Comparison of ENCODE assay signal across 14 cellular contexts in genomic region chr7:73429218-73429617, GRCh38. TPM values are rescaled to one million over a fixed set of nuclear protein-coding genes. Genes with fewer than 3 reads are reported as not detected.
DNase-seq lines count a peak whose midpoint lies in the region; ATAC-seq and TF ChIP-seq lines count a peak whose summit lies in the region.
"Had no signal": no experiment of that assay in that cellular context is flagged by ENCODE, and none has a peak within 500 bp of the region (broad histone marks: within the 10 kb centered on the region; RNA-seq: fewer than 3 reads in every experiment).

No MANE protein-coding gene starts in this region.

- H3K36me3 ChIP-seq in HEK293 (ENCODE audit: control insufficient read depth in 2 of 2, insufficient read depth in 1 of 2, low read length in 2 of 2): no peaks in the 10 kb centered on the region
- no peaks in the 10 kb centered on the region for H3K36me3 ChIP-seq in adipocyte (ENCODE audit: control insufficient read depth, insufficient read depth, low read length, severe bottlenecking)
- no peaks in the 10 kb centered on the region for H3K36me3 ChIP-seq in neural progenitor cell
- H3K36me3 ChIP-seq in vagina: no peaks in the 10 kb centered on the region

- H3K27me3 ChIP-seq in adipocyte (replicated peaks; ENCODE audit: control insufficient read depth, insufficient read depth, low read length) (peaks cover 25% of the 10 kb centered on the region), neural progenitor cell (peaks cover 8% of the 10 kb centered on the region), vagina (no peaks in the 10 kb centered on the region)

- DNase-seq in NCI-H2107 treated with DMSO at 0.1 percent for 48 hours (lab: John Stamatoyannopoulos, UW; ENCODE audit: unreplicated experiment): peak; percentile 88
- DNase-seq in adipocyte (ENCODE audit: low read depth): peak; percentile 28
- DNase-seq in neural progenitor cell (ENCODE audit: low spot score): peak; percentile 98
- DNase-seq in vagina (ENCODE audit: extremely low spot score in 2 of 2): no peak
- DNase-seq in NCI-H1694 treated with DMSO at 0.1 percent for 48 hours (lab: John Stamatoyannopoulos, UW): no peak
- DNase-seq in stimulated activated effector memory CD8-positive, alpha-beta T cell treated with anti-CD3 and anti-CD28 coated beads, Interleukin-12 subunit alpha, Interleukin-12 subunit beta, amount 100 ng/mL, for 72 hours (ENCODE audit: low spot score in 2 of 2): no peak
- DNase-seq in foreskin melanocyte: no peak
- DNase-seq: activated CD4-positive, CD25-positive, alpha-beta regulatory T cell; islet precursor cell; Right ventricle myocardium superior; stimulated activated naive B cell treated with anti-CD40 and anti-IgM and Interleukin-4, amounts not matched to agents 10 μg/mL and 1 μg/mL and 100 μg/mL, for 72 hours had no signal

- H3K27ac Mint-ChIP-seq in neural progenitor cell: peak overlapping the region; percentile 92
- no peak overlapping the region for H3K27ac Mint-ChIP-seq in stimulated activated effector memory CD8-positive, alpha-beta T cell treated with anti-CD3 and anti-CD28 coated beads, Interleukin-12 subunit alpha, Interleukin-12 subunit beta, amount 100 ng/mL, for 72 hours
- H3K27ac Mint-ChIP-seq: nephron; stimulated activated naive B cell treated with anti-CD40 and anti-IgM and Interleukin-4, amounts not matched to agents 10 μg/mL and 1 μg/mL and 100 μg/mL, for 72 hours had no signal

- H3F3A ChIP-seq in neural progenitor cell (ENCODE audit: low read depth): peaks cover 29% of the 10 kb centered on the region

- POLR2A ChIA-PET in HEK293 (lab: Yijun Ruan, JAX): no interaction called here

- H3K9me3 ChIP-seq in HEK293 (ENCODE audit: control insufficient read depth, insufficient read depth, low read depth, low read length): no peaks in the 10 kb centered on the region
- peaks cover 2% of the 10 kb centered on the region for H3K9me3 ChIP-seq in adipocyte (ENCODE audit: control insufficient read depth, low read length)
- H3K9me3 ChIP-seq in neural progenitor cell (ENCODE audit: low read depth): no peaks in the 10 kb centered on the region
- H3K9me3 ChIP-seq in vagina: no peaks in the 10 kb centered on the region

- H3K4me1 ChIP-seq in HEK293 (ENCODE audit: control insufficient read depth, insufficient read depth, low read length) (no peaks in the 10 kb centered on the region), adipocyte (ENCODE audit: control insufficient read depth, insufficient read depth, low read length) (no peaks in the 10 kb centered on the region), neural progenitor cell (peaks cover 18% of the 10 kb centered on the region), vagina (peaks cover 5% of the 10 kb centered on the region)

- H3K4me3 Mint-ChIP-seq in neural progenitor cell: peak overlapping the region; percentile 72
- H3K4me3 Mint-ChIP-seq in stimulated activated effector memory CD8-positive, alpha-beta T cell treated with anti-CD3 and anti-CD28 coated beads, Interleukin-12 subunit alpha, Interleukin-12 subunit beta, amount 100 ng/mL, for 72 hours: no peak overlapping the region
- H3K4me3 Mint-ChIP-seq: stimulated activated naive B cell treated with anti-CD40 and anti-IgM and Interleukin-4, amounts not matched to agents 10 μg/mL and 1 μg/mL and 100 μg/mL, for 72 hours had no signal

- ATAC-seq in stimulated activated effector memory CD8-positive, alpha-beta T cell treated with anti-CD3 and anti-CD28 coated beads, Interleukin-12 subunit alpha, Interleukin-12 subunit beta, amount 100 ng/mL, for 72 hours: no peak
- ATAC-seq: GM12878; stimulated activated naive B cell treated with anti-CD40 and anti-IgM and Interleukin-4, amounts not matched to agents 10 μg/mL and 1 μg/mL and 100 μg/mL, for 72 hours had no signal

- no peaks in the 10 kb centered on the region for H3K9me3 Mint-ChIP-seq in neural progenitor cell
- H3K9me3 Mint-ChIP-seq in stimulated activated effector memory CD8-positive, alpha-beta T cell treated with anti-CD3 and anti-CD28 coated beads, Interleukin-12 subunit alpha, Interleukin-12 subunit beta, amount 100 ng/mL, for 72 hours: no peaks in the 10 kb centered on the region
- H3K9me3 Mint-ChIP-seq: nephron; stimulated activated naive B cell treated with anti-CD40 and anti-IgM and Interleukin-4, amounts not matched to agents 10 μg/mL and 1 μg/mL and 100 μg/mL, for 72 hours had no signal

- peaks cover 36% of the 10 kb centered on the region for H3K4me1 Mint-ChIP-seq in neural progenitor cell
- H3K4me1 Mint-ChIP-seq in stimulated activated effector memory CD8-positive, alpha-beta T cell treated with anti-CD3 and anti-CD28 coated beads, Interleukin-12 subunit alpha, Interleukin-12 subunit beta, amount 100 ng/mL, for 72 hours: no peaks in the 10 kb centered on the region
- H3K4me1 Mint-ChIP-seq: nephron had no signal

- peak overlapping the region; percentile 86 for H3K4me2 ChIP-seq in neural progenitor cell

- no peak overlapping the region for H3K9ac ChIP-seq in adipocyte (ENCODE audit: low read length)
- no peak overlapping the region for H3K9ac ChIP-seq in neural progenitor cell

- CTCF ChIA-PET in HEK293 (lab: Yijun Ruan, JAX): interaction anchor here (2.1 kb wide), 1 partner anchor 22 kb away, joined by 7 read pairs; no protein-coding TSS in a partner anchor

- no peaks in the 10 kb centered on the region for H4K20me1 ChIP-seq in neural progenitor cell (ENCODE audit: low read depth)

- TF ChIP-seq CTCF in HEK293 (tag by site-specific recombination; IDR thresholded peaks at IDR 0.05) (no peak), neural progenitor cell (IDR thresholded peaks at IDR 0.05) (no peak), vagina (IDR thresholded peaks at IDR 0.05) (no peak)

- H3K27me3 Mint-ChIP-seq in neural progenitor cell (ENCODE audit: insufficient read depth, low read depth): peaks cover 22% of the 10 kb centered on the region

- H3K27ac ChIP-seq in HEK293 (ENCODE audit: extremely low read depth, low read depth, low read length) (no peak overlapping the region), neural progenitor cell (peak overlapping the region; percentile 6), vagina (no peak overlapping the region)

- no peak overlapping the region for H3K4me3 ChIP-seq in HEK293 (ENCODE audit: low read depth, low read length)
- no peak overlapping the region for H3K4me3 ChIP-seq in adipocyte (ENCODE audit: low read length)
- peak overlapping the region; percentile 45 for H3K4me3 ChIP-seq in neural progenitor cell
- H3K4me3 ChIP-seq in vagina: no peak overlapping the region
- H3K4me3 ChIP-seq: GM12878 had no signal

- no peak for TF ChIP-seq POLR2A in vagina (IDR thresholded peaks at IDR 0.05)

- no peaks in the 10 kb centered on the region for H3K36me3 Mint-ChIP-seq in neural progenitor cell
- no peaks in the 10 kb centered on the region for H3K36me3 Mint-ChIP-seq in stimulated activated effector memory CD8-positive, alpha-beta T cell treated with anti-CD3 and anti-CD28 coated beads, Interleukin-12 subunit alpha, Interleukin-12 subunit beta, amount 100 ng/mL, for 72 hours
- H3K36me3 Mint-ChIP-seq: stimulated activated naive B cell treated with anti-CD40 and anti-IgM and Interleukin-4, amounts not matched to agents 10 μg/mL and 1 μg/mL and 100 μg/mL, for 72 hours had no signal

- intact Hi-C loops in vagina (cut with DNase I): no loop called here

- H2AFZ ChIP-seq in neural progenitor cell (replicated peaks): peak overlapping the region; percentile 29

- no peaks in the 10 kb centered on the region for H3K79me2 ChIP-seq in neural progenitor cell (ENCODE audit: low read depth)

TF ChIP-seq in HEK293, 187 proteins besides CTCF, POLR2A, EP300 and RAD21 (continues in another document):
- TF ChIP-seq ZNF555 (tag by site-specific recombination; conservative IDR thresholded peaks at IDR 0.05) (no peak), SETDB1 (IDR thresholded peaks at IDR 0.05; ENCODE audit: insufficient read length, low read length) (no peak), ZBTB8A (tag by site-specific recombination; IDR thresholded peaks at IDR 0.05) (no peak), BCL11B (tag by site-specific recombination; IDR thresholded peaks at IDR 0.05; ENCODE audit: low read depth) (no peak), GLIS2 (tag by site-specific recombination; IDR thresholded peaks at IDR 0.05) (no peak), ZNF398 (tag by site-specific recombination; IDR thresholded peaks at IDR 0.05) (no peak), ZFP37 (tag by site-specific recombination; IDR thresholded peaks at IDR 0.05) (no peak), ZNF362 (tag by site-specific recombination; IDR thresholded peaks at IDR 0.05) (no peak), EGR2 (tag by site-specific recombination; IDR thresholded peaks at IDR 0.05; ENCODE audit: low read depth) (peak; percentile 69), ZNF658 (tag by site-specific recombination; IDR thresholded peaks at IDR 0.05) (no peak), GLI2 (tag by site-specific recombination; IDR thresholded peaks at IDR 0.05; ENCODE audit: borderline replicate concordance, low read depth) (no peak)

RNA-seq across cellular contexts. Expression of gene FZD9, which starts 4.4 kb away (rescaled TPM):
- total RNA-seq in neural progenitor cell (ENCODE audit: low replicate concordance) (1.1 and 5.8 TPM in 2 replicates), vagina (1.7 TPM)
- total RNA-seq: GM12878 had no signal

Comparison
In these comparisons a context has a peak if more than half of its experiments do, and no peak if none do; other contexts are left out.
1. DNase-seq: peak in NCI-H2107 treated with DMSO at 0.1 percent for 48 hours (single experiment), adipocyte (single experiment) and neural progenitor cell (single experiment); none in vagina (0 of 2), NCI-H1694 treated with DMSO at 0.1 percent for 48 hours (single experiment), stimulated activated effector memory CD8-positive, alpha-beta T cell treated with anti-CD3 and anti-CD28 coated beads, Interleukin-12 subunit alpha, Interleukin-12 subunit beta, amount 100 ng/mL, for 72 hours (0 of 2) and foreskin melanocyte (single experiment).